Comparison of ENCODE assay signal across 1 cellular context in the genomic region with DNA sequence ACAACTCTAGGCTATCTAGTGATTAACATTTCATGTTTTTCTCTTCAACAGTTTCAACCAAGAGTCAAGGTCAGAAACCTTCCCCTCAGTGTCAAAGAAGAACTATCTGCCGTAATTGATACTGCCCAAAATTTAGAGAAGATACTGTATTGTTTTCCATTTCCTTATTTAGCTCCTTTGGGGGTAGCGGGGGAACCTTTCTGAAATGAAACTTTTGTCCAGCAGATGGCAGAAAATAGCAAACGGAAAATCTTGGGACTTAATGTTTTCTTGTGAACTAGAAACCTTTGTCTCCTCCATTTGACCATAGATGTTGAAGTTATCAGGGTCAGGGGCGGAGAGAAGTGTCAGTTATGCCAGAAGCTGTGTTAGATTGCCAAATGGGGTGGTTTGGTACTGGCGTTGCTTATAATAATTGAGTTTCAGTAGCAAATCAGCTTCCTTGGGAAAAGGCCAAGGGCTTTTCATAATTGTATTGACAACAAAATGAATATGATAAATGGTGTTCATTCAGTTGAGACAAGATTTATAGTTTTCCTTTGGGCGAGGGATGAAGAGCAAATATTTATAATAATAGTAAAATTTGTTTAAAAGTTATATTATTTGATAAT.
TF ChIP-seq lines count a peak whose summit lies in the region.

No MANE protein-coding gene starts in this region.

TF ChIP-seq in GM23338, 12 proteins besides CTCF, POLR2A, EP300 and RAD21 (continued from another document):
- TF ChIP-seq, protein P1, sequence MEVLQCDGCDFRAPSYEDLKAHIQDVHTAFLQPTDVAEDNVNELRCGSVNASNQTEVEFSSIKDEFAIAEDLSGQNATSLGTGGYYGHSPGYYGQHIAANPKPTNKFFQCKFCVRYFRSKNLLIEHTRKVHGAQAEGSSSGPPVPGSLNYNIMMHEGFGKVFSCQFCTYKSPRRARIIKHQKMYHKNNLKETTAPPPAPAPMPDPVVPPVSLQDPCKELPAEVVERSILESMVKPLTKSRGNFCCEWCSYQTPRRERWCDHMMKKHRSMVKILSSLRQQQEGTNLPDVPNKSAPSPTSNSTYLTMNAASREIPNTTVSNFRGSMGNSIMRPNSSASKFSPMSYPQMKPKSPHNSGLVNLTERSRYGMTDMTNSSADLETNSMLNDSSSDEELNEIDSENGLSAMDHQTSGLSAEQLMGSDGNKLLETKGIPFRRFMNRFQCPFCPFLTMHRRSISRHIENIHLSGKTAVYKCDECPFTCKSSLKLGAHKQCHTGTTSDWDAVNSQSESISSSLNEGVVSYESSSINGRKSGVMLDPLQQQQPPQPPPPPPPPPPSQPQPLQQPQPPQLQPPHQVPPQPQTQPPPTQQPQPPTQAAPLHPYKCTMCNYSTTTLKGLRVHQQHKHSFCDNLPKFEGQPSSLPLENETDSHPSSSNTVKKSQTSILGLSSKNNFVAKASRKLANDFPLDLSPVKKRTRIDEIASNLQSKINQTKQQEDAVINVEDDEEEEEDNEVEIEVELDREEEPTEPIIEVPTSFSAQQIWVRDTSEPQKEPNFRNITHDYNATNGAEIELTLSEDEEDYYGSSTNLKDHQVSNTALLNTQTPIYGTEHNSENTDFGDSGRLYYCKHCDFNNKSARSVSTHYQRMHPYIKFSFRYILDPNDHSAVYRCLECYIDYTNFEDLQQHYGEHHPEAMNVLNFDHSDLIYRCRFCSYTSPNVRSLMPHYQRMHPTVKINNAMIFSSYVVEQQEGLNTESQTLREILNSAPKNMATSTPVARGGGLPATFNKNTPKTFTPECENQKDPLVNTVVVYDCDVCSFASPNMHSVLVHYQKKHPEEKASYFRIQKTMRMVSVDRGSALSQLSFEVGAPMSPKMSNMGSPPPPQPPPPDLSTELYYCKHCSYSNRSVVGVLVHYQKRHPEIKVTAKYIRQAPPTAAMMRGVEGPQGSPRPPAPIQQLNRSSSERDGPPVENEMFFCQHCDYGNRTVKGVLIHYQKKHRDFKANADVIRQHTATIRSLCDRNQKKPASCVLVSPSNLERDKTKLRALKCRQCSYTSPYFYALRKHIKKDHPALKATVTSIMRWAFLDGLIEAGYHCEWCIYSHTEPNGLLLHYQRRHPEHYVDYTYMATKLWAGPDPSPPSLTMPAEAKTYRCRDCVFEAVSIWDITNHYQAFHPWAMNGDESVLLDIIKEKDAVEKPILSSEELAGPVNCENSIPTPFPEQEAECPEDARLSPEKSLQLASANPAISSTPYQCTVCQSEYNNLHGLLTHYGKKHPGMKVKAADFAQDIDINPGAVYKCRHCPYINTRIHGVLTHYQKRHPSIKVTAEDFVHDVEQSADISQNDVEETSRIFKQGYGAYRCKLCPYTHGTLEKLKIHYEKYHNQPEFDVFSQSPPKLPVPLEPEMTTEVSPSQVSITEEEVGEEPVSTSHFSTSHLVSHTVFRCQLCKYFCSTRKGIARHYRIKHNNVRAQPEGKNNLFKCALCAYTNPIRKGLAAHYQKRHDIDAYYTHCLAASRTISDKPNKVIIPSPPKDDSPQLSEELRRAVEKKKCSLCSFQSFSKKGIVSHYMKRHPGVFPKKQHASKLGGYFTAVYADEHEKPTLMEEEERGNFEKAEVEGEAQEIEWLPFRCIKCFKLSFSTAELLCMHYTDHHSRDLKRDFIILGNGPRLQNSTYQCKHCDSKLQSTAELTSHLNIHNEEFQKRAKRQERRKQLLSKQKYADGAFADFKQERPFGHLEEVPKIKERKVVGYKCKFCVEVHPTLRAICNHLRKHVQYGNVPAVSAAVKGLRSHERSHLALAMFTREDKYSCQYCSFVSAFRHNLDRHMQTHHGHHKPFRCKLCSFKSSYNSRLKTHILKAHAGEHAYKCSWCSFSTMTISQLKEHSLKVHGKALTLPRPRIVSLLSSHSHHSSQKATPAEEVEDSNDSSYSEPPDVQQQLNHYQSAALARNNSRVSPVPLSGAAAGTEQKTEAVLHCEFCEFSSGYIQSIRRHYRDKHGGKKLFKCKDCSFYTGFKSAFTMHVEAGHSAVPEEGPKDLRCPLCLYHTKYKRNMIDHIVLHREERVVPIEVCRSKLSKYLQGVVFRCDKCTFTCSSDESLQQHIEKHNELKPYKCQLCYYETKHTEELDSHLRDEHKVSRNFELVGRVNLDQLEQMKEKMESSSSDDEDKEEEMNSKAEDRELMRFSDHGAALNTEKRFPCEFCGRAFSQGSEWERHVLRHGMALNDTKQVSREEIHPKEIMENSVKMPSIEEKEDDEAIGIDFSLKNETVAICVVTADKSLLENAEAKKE (CRISPR knock-in tag; IDR thresholded peaks at IDR 0.05) = no peak
